In the genomic region with DNA sequence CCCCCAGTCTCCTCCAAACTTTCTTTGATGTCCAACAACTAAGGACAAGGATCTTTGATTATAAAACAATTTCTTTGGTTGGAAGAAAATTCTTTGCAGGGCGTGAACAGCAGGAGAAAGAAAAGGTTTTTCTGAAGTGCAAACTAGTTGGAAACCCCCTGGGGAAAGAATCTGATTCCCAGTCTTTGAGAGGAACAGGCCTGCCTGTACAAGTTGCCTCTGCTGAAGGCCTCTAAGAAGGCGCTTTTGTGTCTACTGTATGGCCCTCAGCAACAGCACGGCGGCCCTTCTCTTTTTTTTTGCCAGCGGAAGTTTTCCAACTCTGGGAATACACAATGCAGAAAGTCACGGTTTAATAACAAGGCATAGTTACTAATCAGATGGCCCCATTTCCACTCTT, we compare ENCODE assay signal across 18 cellular contexts. TPM values are rescaled to one million over a fixed set of nuclear protein-coding genes. Genes with fewer than 3 reads are reported as not detected.
A peak's percentile ranks its signal among the peaks of the same experiment; 100 is the strongest.
DNase-seq lines count a peak whose midpoint lies in the region; ATAC-seq and TF ChIP-seq lines count a peak whose summit lies in the region.
"Had no signal": no experiment of that assay in that cellular context is flagged by ENCODE, and none has a peak within 500 bp of the region (broad histone marks: within the 10 kb centered on the region; RNA-seq: fewer than 3 reads in every experiment).

No MANE protein-coding gene starts in this region.

- peaks cover 12% of the 10 kb centered on the region for H3K27me3 Mint-ChIP-seq in brain
- H3K27me3 Mint-ChIP-seq: central memory CD8-positive, alpha-beta T cell; T-helper 17 cell had no signal

- ATAC-seq in GM21390 (IDR thresholded peaks at IDR 0.05; ENCODE audit: unreplicated experiment) = no peak
- ATAC-seq: activated naive CD4-positive, alpha-beta T cell treated with anti-CD3 and anti-CD28 coated beads, Interleukin-2, amount 50 U/mL, for 72 hours; left colon; T-helper 17 cell had no signal

- TF ChIP-seq POLR2A in transverse colon (IDR thresholded peaks at IDR 0.05) = no peak

- no peaks in the 10 kb centered on the region for H3K9me3 Mint-ChIP-seq in brain
- H3K9me3 Mint-ChIP-seq: activated naive CD4-positive, alpha-beta T cell treated with anti-CD3 and anti-CD28 coated beads, Interleukin-2, amount 50 U/mL, for 72 hours; central memory CD8-positive, alpha-beta T cell had no signal

- H3K27ac Mint-ChIP-seq in brain = peak overlapping the region in 3 of 5 experiments; percentile 74 to 94 (median 77)
- H3K27ac Mint-ChIP-seq: activated naive CD4-positive, alpha-beta T cell treated with anti-CD3 and anti-CD28 coated beads, Interleukin-2, amount 50 U/mL, for 72 hours; T-helper 17 cell had no signal

- H3K4me3 Mint-ChIP-seq in brain = peak overlapping the region in 3 of 5 experiments; percentile 9 to 31 (median 13)
- H3K4me3 Mint-ChIP-seq: central memory CD8-positive, alpha-beta T cell; T-helper 17 cell had no signal

- peaks cover 0 to 59% (median 28%) of the 10 kb centered on the region in 4 donors for H3K4me1 ChIP-seq in transverse colon
- H3K4me1 ChIP-seq in BE2C = no peaks in the 10 kb centered on the region

- H3K27me3 ChIP-seq in transverse colon = no peaks in the 10 kb centered on the region
- peaks cover 86% of the 10 kb centered on the region for H3K27me3 ChIP-seq in BE2C

- H3K9me3 ChIP-seq in transverse colon (no peaks in the 10 kb centered on the region), BE2C (no peaks in the 10 kb centered on the region)

- 35 to 52% methylated on average over 3 to 6 of the region's 6 CpGs for WGBS in transverse colon (ENCODE audit: low coverage in 1 of 2), 2 donors

- DNase-seq in DMS 273 (lab: John Stamatoyannopoulos, UW; ENCODE audit: unreplicated experiment) (peak; percentile 34), DMS 273 treated with DMSO at 0.1 percent for 48 hours (lab: John Stamatoyannopoulos, UW) (no peak), iPS-NIHi7 (ENCODE audit: extremely low spot score) (peak; percentile 44), transverse colon (no peak), BE2C (no peak), epidermal melanocyte (ENCODE audit: insufficient read length, low spot score) (no peak)
- DNase-seq: 8988T; activated CD4-positive, alpha-beta T cell treated with anti-CD3 and anti-CD28 coated beads for 4 hours; Kasumi-1; left colon; NCI-H1930; posterior cingulate gyrus; T-helper 17 cell had no signal

- H3K27ac ChIP-seq in transverse colon = peak overlapping the region; percentile 55 to 73 (median 62)
- H3K27ac ChIP-seq: C4-2B had no signal

- TF ChIP-seq CTCF in brain (conservative IDR thresholded peaks at IDR 0.05) (no peak), transverse colon (IDR thresholded peaks at IDR 0.05) (no peak), BE2C (IDR thresholded peaks at IDR 0.05; ENCODE audit: low read depth, low read length) (no peak)

- no peak for TF ChIP-seq EP300 in transverse colon (IDR thresholded peaks at IDR 0.05; ENCODE audit: low read depth)

- H3K4me3 ChIP-seq in transverse colon = no peak overlapping the region
- no peak overlapping the region for H3K4me3 ChIP-seq in BE2C (ENCODE audit: low read depth, low read length)

- in situ Hi-C loops in transverse colon (cut with MboI; ENCODE audit: low pct_ligation_motif_present in 1 of 4, low pct_unique_long_range_greater_than_20kb in 1 of 4, low sequenced_read_pairs in 3 of 4) = no loop called here

- peaks cover 28% of the 10 kb centered on the region for H3K4me1 Mint-ChIP-seq in brain
- H3K4me1 Mint-ChIP-seq: central memory CD8-positive, alpha-beta T cell had no signal

- H3K36me3 Mint-ChIP-seq in brain = no peaks in the 10 kb centered on the region
- H3K36me3 Mint-ChIP-seq: activated naive CD4-positive, alpha-beta T cell treated with anti-CD3 and anti-CD28 coated beads, Interleukin-2, amount 50 U/mL, for 72 hours had no signal

- intact Hi-C loops in transverse colon (cut with DNase I; ENCODE audit: low total_unique reads) = no loop called here

- H3K36me3 ChIP-seq in transverse colon (no peaks in the 10 kb centered on the region), BE2C (no peaks in the 10 kb centered on the region)

RNA-seq across cellular contexts. Expression of a gene that starts 14.0 kb away (rescaled TPM):
- 0.56 TPM for polyA plus RNA-seq in brain (ENCODE audit: insufficient read depth, low read depth, low replicate concordance)
- 10 to 100 TPM; 31.9 to 84.2 (median 38.2) TPM for total RNA-seq in transverse colon
- not detected for polyA plus RNA-seq in BE2C (2012; ENCODE audit: insufficient read depth, insufficient read length, low read depth)

RNA-seq across cellular contexts. Expression of a gene that starts 51.3 kb away (rescaled TPM):
- polyA plus RNA-seq in brain (ENCODE audit: insufficient read depth, low read depth, low replicate concordance) = 111 TPM
- total RNA-seq in transverse colon = 10 to 100 TPM; 12.0 to 66.3 (median 40.0) TPM
- polyA plus RNA-seq in BE2C (2012; ENCODE audit: insufficient read depth, insufficient read length, low read depth) = 510 TPM

Comparison
In these comparisons a context has a peak if more than half of its experiments do, and no peak if none do; other contexts are left out.
1. DNase-seq: peak in DMS 273 (single experiment) and iPS-NIHi7 (single experiment); none in DMS 273 treated with DMSO at 0.1 percent for 48 hours (single experiment), transverse colon (single experiment), BE2C (single experiment) and epidermal melanocyte (single experiment).